ENCODE assay signal across 18 cellular contexts in genomic region chr5:14197056-14197455, GRCh38. TPM values are rescaled to one million over a fixed set of nuclear protein-coding genes. Genes with fewer than 3 reads are reported as not detected.
DNase-seq lines count a peak whose midpoint lies in the region; ATAC-seq and TF ChIP-seq lines count a peak whose summit lies in the region.
"Had no signal": no experiment of that assay in that cellular context is flagged by ENCODE, and none has a peak within 500 bp of the region (broad histone marks: within the 10 kb centered on the region; RNA-seq: fewer than 3 reads in every experiment).

No MANE protein-coding gene starts in this region.

- H3K27ac Mint-ChIP-seq in activated B cell treated with CpG ODN at 0.5 μM for 24 hours: peak overlapping the region; percentile 43

- H3K9ac ChIP-seq in mesendoderm (ENCODE audit: low read length): no peak overlapping the region

- H3K36me3 Mint-ChIP-seq in activated B cell treated with CpG ODN at 0.5 μM for 24 hours (ENCODE audit: low read depth): peaks cover 12% of the 10 kb centered on the region

- H3K27me3 Mint-ChIP-seq in activated B cell treated with CpG ODN at 0.5 μM for 24 hours: no peaks in the 10 kb centered on the region

- 62% methylated on average over 5 of the region's 5 CpGs for WGBS in right cardiac atrium
- WGBS in heart left ventricle, 4 donors: 48 to 55% (median 50%) methylated on average over 5 of the region's 5 CpGs
- no CpG with 5 or more reads among the region's 5 CpGs for WGBS in mesendoderm (ENCODE audit: extremely low coverage, insufficient coverage, low lambda C conversion rate)

- no peak overlapping the region for H2BK15ac ChIP-seq in mesendoderm (replicated peaks; ENCODE audit: low read depth)

- CTCF ChIA-PET in activated B cell treated with CpG ODN at 0.5 μM for 24 hours (lab: Charles Lee): no interaction called here

- no peak overlapping the region for H4K8ac ChIP-seq in mesendoderm (ENCODE audit: low read depth, low read length)

- H3K9me3 ChIP-seq in right cardiac atrium (ENCODE audit: control insufficient read depth, low read length): peaks cover 2% of the 10 kb centered on the region
- H3K9me3 ChIP-seq in heart left ventricle: no peaks in the 10 kb centered on the region
- H3K9me3 ChIP-seq: heart right ventricle, upper lobe of left lung had no signal

- DNase-seq in right cardiac atrium (no peak), heart left ventricle (no peak), activated B cell treated with CpG ODN at 0.5 μM for 24 hours (no peak), mesendoderm (peak; percentile 67), DMS153 treated with DMSO at 0.1 percent for 48 hours (lab: John Stamatoyannopoulos, UW; ENCODE audit: unreplicated experiment) (no peak)
- DNase-seq: activated CD4-positive, alpha-beta T cell treated with anti-CD3 and anti-CD28 coated beads for 4 hours; activated naive CD4-positive, alpha-beta T cell; anterior cingulate cortex; CD8-positive, alpha-beta memory T cell; effector memory CD4-positive, alpha-beta T cell; heart right ventricle; NCI-H1930; NCI-H774; upper lobe of left lung had no signal

- H2BK120ac ChIP-seq in mesendoderm (ENCODE audit: low read depth, low read length): no peak overlapping the region

- H3K36me3 ChIP-seq in heart left ventricle (no peaks in the 10 kb centered on the region), mesendoderm (ENCODE audit: control insufficient read depth, insufficient read depth, low read length) (no peaks in the 10 kb centered on the region)
- H3K36me3 ChIP-seq: heart right ventricle, upper lobe of left lung had no signal

- TF ChIP-seq POLR2A in heart left ventricle (IDR thresholded peaks at IDR 0.05): no peak

- H3K9me3 Mint-ChIP-seq in activated B cell treated with CpG ODN at 0.5 μM for 24 hours: no peaks in the 10 kb centered on the region
- H3K9me3 Mint-ChIP-seq: neural crest cell had no signal

- H3K4me1 ChIP-seq in right cardiac atrium (ENCODE audit: control insufficient read depth, insufficient read depth, low read length) (peaks cover 13% of the 10 kb centered on the region), heart left ventricle (peaks cover 6 to 76% (median 41%) of the 10 kb centered on the region in 12 donors), mesendoderm (ENCODE audit: control insufficient read depth, low read depth, low read length) (peaks cover 2% of the 10 kb centered on the region)

- H3K56ac ChIP-seq in mesendoderm (ENCODE audit: low read length): no peak overlapping the region

- POLR2A ChIA-PET in activated B cell treated with CpG ODN at 0.5 μM for 24 hours (lab: Charles Lee): interaction anchor here (1.0 kb wide), 1 partner anchor 15 kb away, joined by 4 read pairs; no protein-coding TSS in a partner anchor

- no peak overlapping the region for H3K23ac ChIP-seq in mesendoderm (ENCODE audit: low read length)

- H2BK5ac ChIP-seq in mesendoderm (ENCODE audit: low read length): no peak overlapping the region

- peaks cover 19% of the 10 kb centered on the region for H3K79me1 ChIP-seq in mesendoderm (ENCODE audit: low read length)

- H2AK5ac ChIP-seq in mesendoderm (ENCODE audit: low read length): no peak overlapping the region

- no peak overlapping the region for H3K27ac ChIP-seq in right cardiac atrium (ENCODE audit: low read length)
- peak overlapping the region in 1 of 12 donors; percentile 3 for H3K27ac ChIP-seq in heart left ventricle
- no peak overlapping the region for H3K27ac ChIP-seq in mesendoderm (ENCODE audit: low read depth, low read length)
- H3K27ac ChIP-seq: heart right ventricle, upper lobe of left lung had no signal

- H4K5ac ChIP-seq in mesendoderm (ENCODE audit: low read length): no peak overlapping the region

- intact Hi-C loops in right cardiac atrium (cut with DNase I) (loop anchor here in 2 of 4 donors (10.0 kb wide), 1 partner anchor 52 kb away; the partner anchor contains the start of gene TRIO (in 2 of the 2)), heart left ventricle (cut with DNase I) (loop anchor here in 4 of 10 donors (5.0 to 10.0 kb wide), 3 partner anchors 52 to 70 kb away; partner anchors contain the start of gene TRIO (in 2 of the 4)), activated B cell treated with CpG ODN at 0.5 μM for 24 hours (cut with micrococcal nuclease) (no loop called here)

- no peak overlapping the region for H3K4me2 ChIP-seq in mesendoderm (ENCODE audit: low read length)

- H3K27me3 ChIP-seq in right cardiac atrium (ENCODE audit: control insufficient read depth, insufficient read depth) (no peaks in the 10 kb centered on the region), heart left ventricle (no peaks in the 10 kb centered on the region), mesendoderm (ENCODE audit: insufficient read depth, low read length, poor library complexity) (no peaks in the 10 kb centered on the region)
- H3K27me3 ChIP-seq: heart right ventricle, upper lobe of left lung had no signal

- TF ChIP-seq CTCF in heart left ventricle (IDR thresholded peaks at IDR 0.05): no peak
- no peak for TF ChIP-seq CTCF in activated B cell treated with CpG ODN at 0.5 μM for 24 hours (IDR thresholded peaks at IDR 0.05)

- H3K4ac ChIP-seq in mesendoderm (ENCODE audit: low read depth, low read length): no peak overlapping the region

- H3K4me3 ChIP-seq in right cardiac atrium (ENCODE audit: low read length) (no peak overlapping the region), heart left ventricle (no peak overlapping the region), mesendoderm (ENCODE audit: low read length) (no peak overlapping the region)
- H3K4me3 ChIP-seq: heart right ventricle, upper lobe of left lung had no signal

- ATAC-seq in right cardiac atrium (peak; percentile 11 to 28), heart left ventricle (no peak), activated B cell treated with CpG ODN at 0.5 μM for 24 hours (ENCODE audit: low read depth) (no peak), HG03571 (IDR thresholded peaks at IDR 0.05; ENCODE audit: unreplicated experiment) (no peak), HG02610 (IDR thresholded peaks at IDR 0.05; ENCODE audit: unreplicated experiment) (no peak), GM19328 (IDR thresholded peaks at IDR 0.05; ENCODE audit: unreplicated experiment) (no peak)
- ATAC-seq: heart right ventricle had no signal

- H3K4me1 Mint-ChIP-seq in activated B cell treated with CpG ODN at 0.5 μM for 24 hours: peaks cover 69% of the 10 kb centered on the region
- H3K4me1 Mint-ChIP-seq: CD8-positive, alpha-beta memory T cell had no signal

- H3K18ac ChIP-seq in mesendoderm (ENCODE audit: low read length): no peak overlapping the region

- no peak overlapping the region for H3K4me3 Mint-ChIP-seq in activated B cell treated with CpG ODN at 0.5 μM for 24 hours
- H3K4me3 Mint-ChIP-seq: CD8-positive, alpha-beta memory T cell; neural crest cell had no signal

- peaks cover 71% of the 10 kb centered on the region for H3K79me2 ChIP-seq in mesendoderm (ENCODE audit: control insufficient read depth, insufficient read depth, low read length)

RNA-seq across cellular contexts. Expression of gene TRIO, which starts 53.9 kb away (rescaled TPM):
- total RNA-seq in right cardiac atrium (10 to 100 TPM; 46.6 to 66.0 (median 55.5) TPM), heart left ventricle (10 to 100 TPM; 45.4 to 99.1 (median 63.2) TPM), activated B cell treated with CpG ODN at 0.5 μM for 24 hours (191 and 223 TPM in 2 replicates)
- polyA plus RNA-seq in right cardiac atrium (31.3 TPM), heart left ventricle (10 to 100 TPM; 35.2 to 50.9 TPM)
- polyA plus RNA-seq in mesendoderm (2013, experiment 1 of 2): 32.6 TPM
- 32.2 TPM for polyA plus RNA-seq in mesendoderm (2013, experiment 2 of 2)

Comparison
In these comparisons a context has a peak if more than half of its experiments do, and no peak if none do; other contexts are left out.
1. ATAC-seq: peak in right cardiac atrium (2 of 2); none in heart left ventricle (0 of 4), activated B cell treated with CpG ODN at 0.5 μM for 24 hours (single experiment), HG03571 (single experiment), HG02610 (single experiment) and GM19328 (single experiment).